In the genomic region with DNA sequence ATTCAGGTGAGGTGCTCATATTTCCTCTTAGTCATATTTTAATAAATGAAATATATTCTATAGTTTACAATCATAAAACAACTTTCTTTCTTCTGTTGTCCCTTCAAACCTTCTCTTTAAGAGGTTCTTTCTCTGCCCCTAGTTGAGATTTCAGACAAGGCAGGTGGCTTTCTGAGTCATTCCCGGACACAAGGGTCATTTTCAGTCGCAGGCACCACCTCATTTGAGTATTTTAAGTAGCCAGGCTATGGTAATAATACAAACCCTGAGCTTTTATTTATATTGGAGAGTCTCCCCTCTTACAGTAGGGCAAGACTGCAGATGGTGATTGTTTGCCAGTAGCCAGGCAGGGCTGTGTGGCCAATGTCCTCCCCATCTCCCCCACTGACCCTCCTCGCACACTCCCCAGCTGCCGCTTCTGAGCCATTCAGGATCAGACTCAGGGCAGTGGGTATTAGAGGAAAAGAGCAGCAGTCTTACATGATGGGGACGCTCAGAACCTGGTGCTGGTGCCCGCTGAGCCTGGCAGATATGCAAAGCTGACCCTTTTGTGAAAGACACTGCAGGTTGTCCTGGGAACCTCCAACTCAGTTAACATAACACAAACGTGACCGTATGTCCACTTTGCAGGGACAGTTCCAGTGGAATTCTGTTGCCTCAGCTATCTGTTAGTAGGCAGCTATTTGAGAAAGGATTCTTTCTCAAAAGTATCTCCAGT, we compare ENCODE assay signal across 15 cellular contexts.
DNase-seq lines count a peak whose midpoint lies in the region; ATAC-seq, FAIRE-seq and TF ChIP-seq lines count a peak whose summit lies in the region.
"Had no signal": no experiment of that assay in that cellular context is flagged by ENCODE, and none has a peak within 500 bp of the region (broad histone marks: within the 10 kb centered on the region; RNA-seq: fewer than 3 reads in every experiment).

No MANE protein-coding gene starts in this region.

- H3K23me2 ChIP-seq in H9 (ENCODE audit: insufficient read length, low read depth, low read length, poor library complexity, severe bottlenecking), result no peaks in the 10 kb centered on the region

- H3K9me3 Mint-ChIP-seq in H9 (peaks cover 1 to 4% of the 10 kb centered on the region in 2 experiments; a peak in 4 of 5 replicates), MCF 10A (ENCODE audit: unreplicated experiment) (no peaks in the 10 kb centered on the region)
- H3K9me3 Mint-ChIP-seq: activated CD8-positive, alpha-beta T cell treated with anti-CD3 and anti-CD28 coated beads for 36 hours; mesothelial cell of epicardium; T-cell had no signal

- no peak overlapping the region for H4K5ac ChIP-seq in H9 (ENCODE audit: insufficient read length, low read depth, low read length)

- H3K27ac ChIP-seq in GM12878 (ENCODE audit: control insufficient read depth, insufficient read depth) (peak overlapping the region; percentile 48), H9 (ENCODE audit: insufficient read length, low read depth, low read length) (no peak overlapping the region), right lobe of liver (no peak overlapping the region)
- H3K27ac ChIP-seq: adrenal gland had no signal

- no peak overlapping the region for H3K18ac ChIP-seq in H9 (ENCODE audit: insufficient read length, low read depth, low read length)

- H3K4ac ChIP-seq in H9 (ENCODE audit: low read depth, low read length), result no peak overlapping the region

- no peak overlapping the region for H3T11ph ChIP-seq in H9 (ENCODE audit: low read length)

- H3K9me3 ChIP-seq in GM12878 (replicated peaks; ENCODE audit: control insufficient read depth, insufficient read depth, low read length) (no peaks in the 10 kb centered on the region; the same call in 1 of the 3 replicates), H9 (ENCODE audit: control insufficient read depth, low read depth, low read length) (no peaks in the 10 kb centered on the region), right lobe of liver (no peaks in the 10 kb centered on the region)
- H3K9me3 ChIP-seq: adrenal gland, BE2C had no signal

- TF ChIP-seq CTCF in GM12878 (IDR thresholded peaks at IDR 0.05 in 2 of 3, conservative IDR thresholded peaks at IDR 0.05 in 1 of 3; ENCODE audit: control insufficient read depth in 2 of 3, extremely low read depth in 1 of 3, insufficient read depth in 1 of 3, low read depth in 3 of 3, low read length in 3 of 3), result no peak
- no peak for TF ChIP-seq CTCF in H9 (conservative IDR thresholded peaks at IDR 0.05)
- TF ChIP-seq CTCF in omental fat pad (IDR thresholded peaks at IDR 0.05), result no peak
- TF ChIP-seq CTCF in MCF 10A (IDR thresholded peaks at IDR 0.05; ENCODE audit: unreplicated experiment), result no peak
- TF ChIP-seq CTCF in right lobe of liver (IDR thresholded peaks at IDR 0.05), result no peak

- SMC1A ChIA-PET in GM12878 (lab: Charles Lee; ENCODE audit: uncharacterized antibody, unreplicated experiment), result interaction anchor here (0.6 to 2.5 kb wide), 13 partner anchors 10 to 206 kb away, joined by 3 to 20 read pairs (median 4); no protein-coding TSS in a partner anchor

- H2BK5ac ChIP-seq in H9 (ENCODE audit: insufficient read length, low read length), result no peak overlapping the region

- BruUV-seq in GM12878 (replicated peaks; lab: Mats Ljungman, UMichigan), result no TSS peak
- BruUV-seq in MCF 10A (replicated peaks; lab: Mats Ljungman, UMichigan), result no TSS peak

- no peak overlapping the region for H3K14ac ChIP-seq in H9 (ENCODE audit: insufficient read depth, low read length)

- H3K79me2 ChIP-seq in GM12878 (ENCODE audit: control insufficient read depth, insufficient read depth, low read length), result no peaks in the 10 kb centered on the region
- no peaks in the 10 kb centered on the region for H3K79me2 ChIP-seq in H9 (ENCODE audit: insufficient read depth, low read length)

- RAD21 ChIA-PET in GM12878 (lab: Charles Lee; ENCODE audit: unreplicated experiment), result interaction anchor here (0.6 to 1.7 kb wide), 6 partner anchors 10 to 87 kb away, joined by 3 to 8 read pairs (median 3); no protein-coding TSS in a partner anchor

- H3K4me2 ChIP-seq in GM12878 (ENCODE audit: control insufficient read depth, insufficient read depth) (peak overlapping the region; percentile 41), H9 (ENCODE audit: insufficient read depth, insufficient read length, low read length) (no peak overlapping the region)

- no peak overlapping the region for H3K23ac ChIP-seq in H9 (ENCODE audit: insufficient read length, low read depth, low read length)

- peaks cover 11% of the 10 kb centered on the region; the same call in 1 of the 2 replicates for H3K27me3 Mint-ChIP-seq in H9 (ENCODE audit: low read depth)
- peaks cover 8% of the 10 kb centered on the region for H3K27me3 Mint-ChIP-seq in MCF 10A (ENCODE audit: insufficient read depth, unreplicated experiment)
- H3K27me3 Mint-ChIP-seq: activated CD8-positive, alpha-beta T cell treated with anti-CD3 and anti-CD28 coated beads for 36 hours; T-cell had no signal

- H3K4me3 Mint-ChIP-seq in H9 (no peak overlapping the region; a peak in 1 of 5 replicates), MCF 10A (ENCODE audit: unreplicated experiment) (no peak overlapping the region)
- H3K4me3 Mint-ChIP-seq: activated CD8-positive, alpha-beta T cell treated with anti-CD3 and anti-CD28 coated beads for 36 hours; mesothelial cell of epicardium; T-cell had no signal

- peak; percentile 38 for DNase-seq in GM18507 (ENCODE audit: extremely low spot score, insufficient read length, low read depth)
- peak; percentile 47 for DNase-seq in GM12878 (ENCODE audit: low read depth, low spot score)
- DNase-seq in H9, result no peak
- DNase-seq in omental fat pad (ENCODE audit: low spot score), result no peak
- DNase-seq in MCF 10A (ENCODE audit: unreplicated experiment), result no peak
- no peak for DNase-seq in right lobe of liver
- DNase-seq: activated CD8-positive, alpha-beta T cell treated with anti-CD3 and anti-CD28 coated beads for 36 hours; adrenal gland; BE2C; GF-D8; NCI-H748 treated with DMSO at 0.1 percent for 48 hours; T-cell had no signal

- no peak overlapping the region for H2BK120ac ChIP-seq in H9 (ENCODE audit: low read depth, low read length, poor library complexity, severe bottlenecking)

- H4K91ac ChIP-seq in H9 (ENCODE audit: insufficient read length, low read depth, low read length), result no peak overlapping the region

- no peak overlapping the region for H4K8ac ChIP-seq in H9 (replicated peaks; ENCODE audit: insufficient read length, low read depth, low read length)

- H2BK20ac ChIP-seq in H9 (ENCODE audit: low read depth, low read length, poor library complexity, severe bottlenecking), result no peak overlapping the region

- in situ Hi-C loops in GM12878 (cut with MboI), result no loop called here

- intact Hi-C loops in GM12878 (cut with micrococcal nuclease; ENCODE audit: unreplicated experiment) (no loop called here), MCF 10A (cut with micrococcal nuclease) (no loop called here), right lobe of liver (cut with DNase I) (no loop called here)

- H3K4me1 ChIP-seq in GM12878 (ENCODE audit: control insufficient read depth, insufficient read depth, low read length) (peaks cover 17% of the 10 kb centered on the region), H9 (ENCODE audit: insufficient read depth, low read length) (peaks cover 7% of the 10 kb centered on the region; the same call in 1 of the 2 replicates), right lobe of liver (no peaks in the 10 kb centered on the region)
- H3K4me1 ChIP-seq: adrenal gland, BE2C had no signal

- no peaks in the 10 kb centered on the region for H3K79me1 ChIP-seq in H9 (ENCODE audit: insufficient read depth, low read depth, low read length, poor library complexity, severe bottlenecking)

- H4K20me1 ChIP-seq in GM12878 (ENCODE audit: control insufficient read depth, insufficient read depth) (no peaks in the 10 kb centered on the region), H9 (ENCODE audit: control insufficient read depth, insufficient read depth, insufficient read length) (no peaks in the 10 kb centered on the region)

- POLR2A ChIA-PET in GM12878 (lab: Charles Lee), result interaction anchor here (1.7 kb wide), 1 partner anchor 12 kb away, joined by 4 read pairs; no protein-coding TSS in a partner anchor
- POLR2A ChIA-PET in MCF 10A (lab: Yijun Ruan, JAX), result interaction anchor here (0.7 kb wide), 1 partner anchor 335 kb away, joined by 3 read pairs; no protein-coding TSS in a partner anchor

- ATAC-seq in GM21360 (IDR thresholded peaks at IDR 0.05; ENCODE audit: unreplicated experiment), result peak; percentile 77
- peak; percentile 86 for ATAC-seq in HG03095 (IDR thresholded peaks at IDR 0.05; ENCODE audit: unreplicated experiment)
- ATAC-seq in GM12878, result peak; percentile 92
- ATAC-seq in omental fat pad (ENCODE audit: low FRiP score), result no peak
- no peak for ATAC-seq in right lobe of liver
- ATAC-seq: activated CD8-positive, alpha-beta T cell treated with anti-CD3 and anti-CD28 coated beads for 36 hours; T-cell had no signal

- TF ChIP-seq RAD21 in GM12878 (IDR thresholded peaks at IDR 0.05; ENCODE audit: insufficient read depth, low read depth, low read length), result peak; percentile 25; the same call in 1 of the 2 replicates

- TF ChIP-seq POLR2A in GM12878 (IDR thresholded peaks at IDR 0.05; ENCODE audit: low read depth, low read length) (no peak), right lobe of liver (IDR thresholded peaks at IDR 0.05) (no peak)

- H3K9ac ChIP-seq in GM12878 (ENCODE audit: control insufficient read depth, insufficient read depth, low read length), result no peak overlapping the region
- no peak overlapping the region for H3K9ac ChIP-seq in H9 (ENCODE audit: extremely low read depth, insufficient read length, low read length)

- H2BK12ac ChIP-seq in H9 (ENCODE audit: insufficient read length, low read depth, low read length), result no peak overlapping the region

- H3K4me3 ChIP-seq in GM12878 (no peak overlapping the region), right lobe of liver (no peak overlapping the region)
- H3K4me3 ChIP-seq: adrenal gland had no signal

- H2AFZ ChIP-seq in GM12878 (ENCODE audit: control insufficient read depth, low read depth, low read length), result no peak overlapping the region; the same call in 1 of the 2 replicates
- H2AFZ ChIP-seq in H9 (ENCODE audit: low read length), result no peak overlapping the region

- peak; percentile 13 to 27; a peak in 1 of 4 replicates for TF ChIP-seq EP300 in GM12878 (IDR thresholded peaks at IDR 0.05; ENCODE audit: borderline replicate concordance in 1 of 2, control insufficient read depth in 1 of 2, low read depth in 2 of 2, low read length in 2 of 2)

- CTCF ChIA-PET in GM12878 (lab: Yijun Ruan, JAX) (interaction anchor here (0.8 to 2.1 kb wide), 5 partner anchors 9 to 113 kb away, joined by 3 to 11 read pairs (median 5); no protein-coding TSS in a partner anchor), MCF 10A (lab: Yijun Ruan, JAX) (interaction anchor here (0.8 kb wide), 1 partner anchor 389 kb away, joined by 4 read pairs; no protein-coding TSS in a partner anchor)

- FAIRE-seq in GM18507 (lab: Jason Lieb, UNC), result peak; percentile 84
- peak; percentile 91 for FAIRE-seq in GM12878 (lab: Jason Lieb, UNC)

- no peak overlapping the region for H2AK5ac ChIP-seq in H9 (ENCODE audit: insufficient read length, low read length)

- H3K27me3 ChIP-seq in GM12878 (replicated peaks in 1 of 2; ENCODE audit: control insufficient read depth in 2 of 2, insufficient read depth in 2 of 2, low read length in 1 of 2) (no peaks in the 10 kb centered on the region), H9 (ENCODE audit: insufficient read depth, low read length) (no peaks in the 10 kb centered on the region), right lobe of liver (no peaks in the 10 kb centered on the region)
- H3K27me3 ChIP-seq: adrenal gland, BE2C had no signal

- H3K4me1 Mint-ChIP-seq in H9, result peaks cover 37 to 46% of the 10 kb centered on the region in 2 experiments
- H3K4me1 Mint-ChIP-seq in MCF 10A (ENCODE audit: insufficient read depth, unreplicated experiment), result no peaks in the 10 kb centered on the region
- H3K4me1 Mint-ChIP-seq: mesothelial cell of epicardium had no signal

- H3K36me3 Mint-ChIP-seq in H9 (ENCODE audit: insufficient read depth in 1 of 3, low read depth in 3 of 3) (peaks cover 0 to 5% (median 0%) of the 10 kb centered on the region in 3 experiments; a peak in 3 of 7 replicates), MCF 10A (ENCODE audit: insufficient read depth, unreplicated experiment) (no peaks in the 10 kb centered on the region)
- H3K36me3 Mint-ChIP-seq: mesothelial cell of epicardium, T-cell had no signal

- WGBS in GM12878 (ENCODE audit: insufficient coverage, insufficient replicate concordance, low lambda C conversion rate, missing lambda C conversion rate), result 40% methylated on average over 8 of the region's 8 CpGs
- WGBS in H9 (ENCODE audit: extremely low coverage, insufficient read length, low lambda C conversion rate), result no CpG with 5 or more reads among the region's 8 CpGs
- 61% methylated on average over 4 of the region's 8 CpGs for WGBS in right lobe of liver (ENCODE audit: insufficient coverage, low coverage, low lambda C conversion rate, missing lambda C conversion rate)

- H3K56ac ChIP-seq in H9 (ENCODE audit: insufficient read length, low read depth, low read length), result no peak overlapping the region

- no peaks in the 10 kb centered on the region for H3K36me3 ChIP-seq in GM12878 (ENCODE audit: control insufficient read depth in 2 of 2, insufficient read depth in 2 of 2, low read length in 1 of 2)
- H3K36me3 ChIP-seq in right lobe of liver, result no peaks in the 10 kb centered on the region
- H3K36me3 ChIP-seq: adrenal gland, BE2C had no signal

- no peak overlapping the region for H2BK15ac ChIP-seq in H9 (ENCODE audit: low read depth, low read length)

- H3K27ac Mint-ChIP-seq in H9 (peak overlapping the region in 1 of 3 experiments; percentile 69; a peak in 3 of 7 replicates), MCF 10A (ENCODE audit: low read depth, unreplicated experiment) (no peak overlapping the region)
- H3K27ac Mint-ChIP-seq: activated CD8-positive, alpha-beta T cell treated with anti-CD3 and anti-CD28 coated beads for 36 hours; mesothelial cell of epicardium; T-cell had no signal

Comparison
In these comparisons a context has a peak if more than half of its experiments do, and no peak if none do; other contexts are left out.
1. DNase-seq: peak in GM18507 (single experiment) and GM12878 (single experiment); none in H9 (single experiment), omental fat pad (single experiment), MCF 10A (single experiment) and right lobe of liver (0 of 3).
2. ATAC-seq: peak in GM21360 (single experiment), HG03095 (single experiment) and GM12878 (single experiment); none in omental fat pad (single experiment) and right lobe of liver (0 of 4).